ENCODE assay signal across 8 cellular contexts in the genomic region with DNA sequence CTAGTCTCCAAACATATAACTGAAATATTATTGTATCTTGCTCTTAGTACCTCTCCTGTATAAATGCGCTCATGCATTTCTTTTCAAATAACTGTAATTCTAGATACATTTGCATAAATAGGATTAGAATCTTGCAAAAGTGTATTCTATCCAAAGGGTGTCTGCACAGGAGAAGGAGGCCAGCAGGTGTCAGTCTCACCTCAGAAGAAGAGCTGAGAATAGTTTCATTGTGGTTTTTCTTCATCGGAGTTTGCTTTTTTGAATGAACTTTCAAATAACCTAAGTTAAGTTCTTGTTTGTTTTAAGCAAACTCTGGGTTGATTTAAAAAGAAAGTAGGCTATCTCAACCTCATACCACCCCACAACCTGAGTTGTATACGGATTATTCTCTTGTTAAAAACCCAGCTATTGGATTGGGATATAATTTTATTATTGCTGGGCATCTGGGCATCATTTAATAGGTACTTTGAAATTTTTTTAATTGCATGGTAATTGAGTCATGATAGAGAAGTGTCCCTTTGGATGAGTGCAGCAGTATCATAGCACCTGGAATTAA.
DNase-seq lines count a peak whose midpoint lies in the region; ATAC-seq and TF ChIP-seq lines count a peak whose summit lies in the region.

No MANE protein-coding gene starts in this region.

- intact Hi-C loops in IMR-90 (cut with micrococcal nuclease): loop anchor here (1.0 to 10.0 kb wide), 7 partner anchors 256 to 1459 kb away; no protein-coding TSS in a partner anchor

- DNase-seq in AG08396 (ENCODE audit: low spot score) (peak; percentile 33), IMR-90 (peak; percentile 70), SHP77 (lab: John Stamatoyannopoulos, UW) (peak; percentile 21 to 52), fibroblast of pulmonary artery (ENCODE audit: low read depth) (peak; percentile 82)
- DNase-seq in activated CD4-positive, alpha-beta T cell treated with anti-CD3 and anti-CD28 coated beads for 4 hours: no peak

- H3K4me1 ChIP-seq in IMR-90 (ENCODE audit: control insufficient read depth, insufficient read depth, low read length) (peaks cover 7% of the 10 kb centered on the region), parathyroid adenoma (no peaks in the 10 kb centered on the region)

- H4K8ac ChIP-seq in IMR-90 (ENCODE audit: low read depth in 2 of 2, low read length in 2 of 2): no peak overlapping the region

- H2AK5ac ChIP-seq in IMR-90 (ENCODE audit: low read depth, low read length): no peak overlapping the region

- H2AFZ ChIP-seq in IMR-90 (replicated peaks; ENCODE audit: low read length, poor library complexity): no peak overlapping the region
- no peak overlapping the region for H2AFZ ChIP-seq in parathyroid adenoma

- TF ChIP-seq POLR2A in GM18505 (IDR thresholded peaks at IDR 0.05; ENCODE audit: borderline replicate concordance, extremely low read depth, insufficient read depth, insufficient read length): no peak
- TF ChIP-seq POLR2A in IMR-90 (IDR thresholded peaks at IDR 0.05; ENCODE audit: low read depth, low read length): no peak

- CTCF ChIA-PET in IMR-90 (lab: Yijun Ruan, JAX): interaction anchor here (0.6 to 1.9 kb wide), 8 partner anchors 11 to 732 kb away, joined by 3 to 7 read pairs (median 4); no protein-coding TSS in a partner anchor

- TF ChIP-seq CTCF in IMR-90 (conservative IDR thresholded peaks at IDR 0.05; ENCODE audit: low read depth, low read length) (peak; percentile 92), fibroblast of pulmonary artery (IDR thresholded peaks at IDR 0.05; ENCODE audit: low read length, missing control alignments) (peak; percentile 96), parathyroid adenoma (IDR thresholded peaks at IDR 0.05) (peak; percentile 44)

- H4K5ac ChIP-seq in IMR-90 (ENCODE audit: low read depth, low read length): no peak overlapping the region

- H3K27me3 ChIP-seq in IMR-90 (ENCODE audit: control insufficient read depth, insufficient read depth, low read length) (no peaks in the 10 kb centered on the region), parathyroid adenoma (ENCODE audit: control insufficient read depth, insufficient read depth, low read length) (no peaks in the 10 kb centered on the region)

- ATAC-seq in GM18505 (IDR thresholded peaks at IDR 0.05; ENCODE audit: unreplicated experiment): peak; percentile 66
- ATAC-seq in IMR-90 (ENCODE audit: low read depth): peak; percentile 63; the same call in 1 of the 2 replicates
- no peak for ATAC-seq in GM18519 (IDR thresholded peaks at IDR 0.05; ENCODE audit: low FRiP score, unreplicated experiment)

- peaks cover 6% of the 10 kb centered on the region for H3K9me1 ChIP-seq in IMR-90 (ENCODE audit: insufficient read depth, low read length)

- no peaks in the 10 kb centered on the region for H4K20me1 ChIP-seq in IMR-90 (ENCODE audit: insufficient read depth, low read length)

- no peak overlapping the region for H3K27ac ChIP-seq in IMR-90 (ENCODE audit: insufficient read depth, low read length)
- H3K27ac ChIP-seq in parathyroid adenoma: no peak overlapping the region

- BruUV-seq in IMR-90 (replicated peaks; lab: Mats Ljungman, UMichigan): no TSS peak

- H3K36me3 ChIP-seq in IMR-90 (ENCODE audit: control insufficient read depth, insufficient read depth, low read length): no peaks in the 10 kb centered on the region
- no peaks in the 10 kb centered on the region for H3K36me3 ChIP-seq in parathyroid adenoma (ENCODE audit: control insufficient read depth, insufficient read depth, low read length)

- H3K4me3 ChIP-seq in IMR-90 (ENCODE audit: insufficient read depth, low read depth, low read length) (no peak overlapping the region), fibroblast of pulmonary artery (replicated peaks; ENCODE audit: low read depth, low read length) (no peak overlapping the region), parathyroid adenoma (ENCODE audit: low read depth, low read length) (no peak overlapping the region)

- H3K79me1 ChIP-seq in IMR-90 (ENCODE audit: low read depth in 1 of 2, low read length in 2 of 2): no peaks in the 10 kb centered on the region

- no peaks in the 10 kb centered on the region for H3K79me2 ChIP-seq in parathyroid adenoma

- dilution Hi-C loops in IMR-90 (cut with HindIII; ENCODE audit: low sequenced_read_pairs, unreplicated experiment): no loop called here

- POLR2A ChIA-PET in IMR-90 (lab: Charles Lee; ENCODE audit: unreplicated experiment): no interaction called here

- H2BK15ac ChIP-seq in IMR-90 (ENCODE audit: low read depth, low read length): no peak overlapping the region

- no peak overlapping the region for H2BK5ac ChIP-seq in IMR-90 (ENCODE audit: low read depth, low read length, poor library complexity, severe bottlenecking)

- H2BK20ac ChIP-seq in IMR-90 (ENCODE audit: low read depth, low read length): 0 out of 2 replicates have a peak overlapping the region, but pooled peaks have one; percentile 3

- H3K14ac ChIP-seq in IMR-90 (replicated peaks; ENCODE audit: low read depth, low read length): 0 out of 2 replicates have a peak overlapping the region, but pooled peaks have one; percentile 65

- H3K18ac ChIP-seq in IMR-90 (ENCODE audit: low read depth, low read length): no peak overlapping the region

- H2BK120ac ChIP-seq in IMR-90 (ENCODE audit: low read depth, low read length): no peak overlapping the region

- in situ Hi-C loops in IMR-90 (cut with MboI; ENCODE audit: low sequenced_read_pairs): loop anchor here (5.0 to 25.0 kb wide), 3 partner anchors 281 to 876 kb away; no protein-coding TSS in a partner anchor

- H3K9ac ChIP-seq in IMR-90 (ENCODE audit: low read depth, low read length) (no peak overlapping the region), parathyroid adenoma (no peak overlapping the region)

- TF ChIP-seq RAD21 in IMR-90 (IDR thresholded peaks at IDR 0.05; ENCODE audit: low read length): peak; percentile 93

- H3K9me3 ChIP-seq in IMR-90 (ENCODE audit: control insufficient read depth, insufficient read depth, low read length) (no peaks in the 10 kb centered on the region), parathyroid adenoma (ENCODE audit: control insufficient read depth, low read length) (no peaks in the 10 kb centered on the region)

- WGBS in IMR-90 (ENCODE audit: extremely low coverage in 2 of 2, insufficient read length in 1 of 2), 2 experiments: no CpG with 5 or more reads among the region's 3 CpGs

- H3K56ac ChIP-seq in IMR-90 (ENCODE audit: extremely low read depth, insufficient read depth, low read length): no peak overlapping the region

- no peak overlapping the region for H3K4ac ChIP-seq in IMR-90 (ENCODE audit: low read depth, low read length)

- H3K23ac ChIP-seq in IMR-90 (ENCODE audit: low read depth, low read length): no peak overlapping the region

- no peak overlapping the region for H2AK9ac ChIP-seq in IMR-90 (replicated peaks; ENCODE audit: low read depth, low read length, poor library complexity)

- H4K91ac ChIP-seq in IMR-90 (ENCODE audit: insufficient read depth, low read depth, low read length): no peak overlapping the region

- no peak overlapping the region for H3K4me2 ChIP-seq in IMR-90 (ENCODE audit: low read depth, low read length)
- no peak overlapping the region for H3K4me2 ChIP-seq in parathyroid adenoma (ENCODE audit: low read length)

TF ChIP-seq in IMR-90, 13 proteins besides CTCF, POLR2A, EP300 and RAD21:
- TF ChIP-seq SMC3 (IDR thresholded peaks at IDR 0.05; ENCODE audit: low read depth, low read length): peak; percentile 89
- TF ChIP-seq CHD1 (IDR thresholded peaks at IDR 0.05; ENCODE audit: low read depth, low read length): no peak

Comparison
In these comparisons a context has a peak if more than half of its experiments do, and no peak if none do; other contexts are left out.
1. DNase-seq: peak in AG08396 (single experiment), IMR-90 (single experiment), SHP77 (2 of 2) and fibroblast of pulmonary artery (single experiment); none in activated CD4-positive, alpha-beta T cell treated with anti-CD3 and anti-CD28 coated beads for 4 hours (0 of 2).
2. CTCF ChIP-seq: peak in every context shown above with its lines; median percentile 96 in fibroblast of pulmonary artery; 92 in IMR-90; 44 in parathyroid adenoma.